In genomic region chr11:98455500-98456186, GRCh38 we compare ENCODE assay signal across 15 cellular contexts.
DNase-seq lines count a peak whose midpoint lies in the region; ATAC-seq and TF ChIP-seq lines count a peak whose summit lies in the region.
"Had no signal": no experiment of that assay in that cellular context is flagged by ENCODE, and none has a peak within 500 bp of the region (broad histone marks: within the 10 kb centered on the region; RNA-seq: fewer than 3 reads in every experiment).

No MANE protein-coding gene starts in this region.

- H3K27me3 Mint-ChIP-seq in WTC11 (ENCODE audit: low read depth) (no peaks in the 10 kb centered on the region), neural crest cell (ENCODE audit: low read depth) (no peaks in the 10 kb centered on the region)
- H3K27me3 Mint-ChIP-seq: CD4-positive, alpha-beta T cell had no signal

- TF ChIP-seq CTCF in LNCaP clone FGC (IDR thresholded peaks at IDR 0.05; ENCODE audit: control insufficient read depth, extremely low read depth, insufficient read depth), result 0 out of 2 replicates have a peak, but pooled peaks have one; percentile 13
- TF ChIP-seq CTCF in WTC11 (IDR thresholded peaks at IDR 0.05), result no peak
- TF ChIP-seq CTCF in neural crest cell (conservative IDR thresholded peaks at IDR 0.05), result peak; percentile 35

- CTCF ChIA-PET in WTC11 (lab: Charles Lee), result interaction anchor here (0.6 to 2.1 kb wide), 9 partner anchors 18 to 1001 kb away, joined by 3 to 16 read pairs (median 3); partner anchors contain the start of gene CNTN5

- ATAC-seq in WTC11 (peak; percentile 88), HG03097 (IDR thresholded peaks at IDR 0.05; ENCODE audit: low FRiP score, unreplicated experiment) (no peak), GM19463 (IDR thresholded peaks at IDR 0.05; ENCODE audit: unreplicated experiment) (no peak)
- ATAC-seq: A549 had no signal

- DNase-seq in NCI-H82 (lab: John Stamatoyannopoulos, UW), result peak; percentile 24
- no peak for DNase-seq in NCI-H82 treated with DMSO at 0.1 percent for 48 hours (lab: John Stamatoyannopoulos, UW; ENCODE audit: unreplicated experiment)
- DNase-seq in LNCaP clone FGC (ENCODE audit: low read depth), result no peak
- DNase-seq in WTC11 (ENCODE audit: low spot score), result peak; percentile 24
- DNase-seq in neural crest cell (ENCODE audit: low read depth, low spot score), result no peak
- DNase-seq in globus pallidus (ENCODE audit: low spot score), result no peak
- DNase-seq: activated CD8-positive, alpha-beta memory T cell treated with anti-CD3 and anti-CD28 coated beads, Interleukin-2, amount 50 U/mL, for 48 hours; activated naive CD4-positive, alpha-beta T cell treated with Interleukin-2 at 50 U/mL for 16 hours; CD4-positive, alpha-beta T cell; HFFc6; NCI-H774; sigmoid colon had no signal

- H3K4me3 ChIP-seq in LNCaP clone FGC (ENCODE audit: low read depth, low read length), result no peak overlapping the region
- H3K4me3 ChIP-seq: A549, sigmoid colon had no signal

- no peaks in the 10 kb centered on the region for H3K36me3 Mint-ChIP-seq in WTC11
- H3K36me3 Mint-ChIP-seq in neural crest cell (ENCODE audit: low read depth), result no peaks in the 10 kb centered on the region

- H3K4me1 Mint-ChIP-seq in WTC11 (peaks cover 18% of the 10 kb centered on the region), neural crest cell (peaks cover 4% of the 10 kb centered on the region)

- H3K27ac Mint-ChIP-seq in WTC11 (peak overlapping the region; percentile 60; the same call in 1 of the 2 replicates), neural crest cell (ENCODE audit: unreplicated experiment) (no peak overlapping the region)
- H3K27ac Mint-ChIP-seq: CD4-positive, alpha-beta T cell; HFFc6 had no signal

- H3K9me3 Mint-ChIP-seq in WTC11 (no peaks in the 10 kb centered on the region), neural crest cell (no peaks in the 10 kb centered on the region)

- H3K4me3 Mint-ChIP-seq in WTC11, result no peak overlapping the region
- H3K4me3 Mint-ChIP-seq in neural crest cell, result no peak overlapping the region
- H3K4me3 Mint-ChIP-seq: CD4-positive, alpha-beta T cell; HFFc6 had no signal

- POLR2A ChIA-PET in WTC11 (lab: Charles Lee), result no interaction called here

TF ChIP-seq in WTC11, 78 proteins besides CTCF, POLR2A, EP300 and RAD21:
- TF ChIP-seq AFF4 (CRISPR knock-in tag; IDR thresholded peaks at IDR 0.05; ENCODE audit: borderline replicate concordance), result no peak
- no peak for TF ChIP-seq SMAD4 (CRISPR knock-in tag; IDR thresholded peaks at IDR 0.05)
- TF ChIP-seq ZNF121 (CRISPR knock-in tag; IDR thresholded peaks at IDR 0.05), result 0 out of 2 replicates have a peak, but pooled peaks have one; percentile 19
TF ChIP-seq in WTC11: peak in this region for 1.

Comparison
In these comparisons a context has a peak if more than half of its experiments do, and no peak if none do; other contexts are left out.
1. DNase-seq: peak in NCI-H82 (single experiment) and WTC11 (single experiment); none in NCI-H82 treated with DMSO at 0.1 percent for 48 hours (single experiment), LNCaP clone FGC (single experiment), neural crest cell (single experiment) and globus pallidus (single experiment).